14 cellular contexts compared by ENCODE assay signal in the genomic region with DNA sequence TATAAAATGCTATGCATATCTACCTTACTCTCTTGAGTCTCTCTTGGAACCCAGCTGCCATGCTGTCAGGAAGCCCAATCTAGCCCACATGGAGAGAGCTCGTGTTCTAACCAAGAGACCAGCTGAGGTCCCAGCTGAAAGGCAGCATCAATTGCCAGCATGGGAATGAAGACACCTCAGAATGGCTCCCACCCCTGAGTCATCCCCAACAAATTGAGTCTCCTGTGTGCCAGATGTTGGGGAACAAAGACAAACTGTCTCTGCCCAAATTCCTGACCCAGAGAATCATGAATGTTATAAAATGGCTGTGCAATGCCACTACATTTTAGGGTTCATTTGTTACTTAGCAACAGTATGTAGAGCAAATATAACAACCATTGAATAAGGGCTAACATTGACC.
"Had no signal": no experiment of that assay in that cellular context is flagged by ENCODE, and none has a peak within 500 bp of the region (broad histone marks: within the 10 kb centered on the region; RNA-seq: fewer than 3 reads in every experiment).

No MANE protein-coding gene starts in this region.

- H3K27me3 Mint-ChIP-seq: activated CD8-positive, alpha-beta memory T cell treated with anti-CD3 and anti-CD28 coated beads, Interleukin-2, amount 10 ng/mL, durations not matched to agents 7 days and 5 days; naive B cell had no signal

- H3K4me1 Mint-ChIP-seq: activated CD8-positive, alpha-beta memory T cell treated with anti-CD3 and anti-CD28 coated beads, Interleukin-2, amount 10 ng/mL, durations not matched to agents 7 days and 5 days; naive B cell had no signal

- H3K9me3 ChIP-seq: thoracic aorta had no signal

- H3K36me3 ChIP-seq: brain microvascular endothelial cell, stomach, thoracic aorta had no signal

- H3K9me3 Mint-ChIP-seq: activated naive CD4-positive, alpha-beta T cell treated with anti-CD3 and anti-CD28 coated beads, Interleukin-2, amount 50 U/mL, for 72 hours; activated T-cell treated with anti-CD3 and anti-CD28 coated beads, Interleukin-2, amount 50 U/mL, for 4 hours had no signal

- H3K36me3 Mint-ChIP-seq: activated CD8-positive, alpha-beta memory T cell treated with anti-CD3 and anti-CD28 coated beads, Interleukin-2, amount 10 ng/mL, durations not matched to agents 7 days and 5 days; activated naive CD4-positive, alpha-beta T cell treated with anti-CD3 and anti-CD28 coated beads, Interleukin-2, amount 50 U/mL, for 72 hours had no signal

- H3K27ac Mint-ChIP-seq: activated CD8-positive, alpha-beta memory T cell treated with anti-CD3 and anti-CD28 coated beads, Interleukin-2, amount 10 ng/mL, durations not matched to agents 7 days and 5 days; activated naive CD4-positive, alpha-beta T cell treated with anti-CD3 and anti-CD28 coated beads, Interleukin-2, amount 50 U/mL, for 72 hours; naive B cell had no signal

- H3K4me3 Mint-ChIP-seq: activated CD8-positive, alpha-beta memory T cell treated with anti-CD3 and anti-CD28 coated beads, Interleukin-2, amount 10 ng/mL, durations not matched to agents 7 days and 5 days; activated T-cell treated with anti-CD3 and anti-CD28 coated beads, Interleukin-2, amount 50 U/mL, for 4 hours; naive B cell had no signal

- H3K4me3 ChIP-seq: stomach, thoracic aorta had no signal

- H3K27me3 ChIP-seq: brain microvascular endothelial cell, stomach had no signal

- DNase-seq: activated CD4-positive, alpha-beta T cell treated with anti-CD3 and anti-CD28 coated beads for 1 hour; activated CD4-positive, alpha-beta T cell treated with anti-CD3 and anti-CD28 coated beads, Interleukin-2, amount 50 U/mL, for 48 hours; activated CD8-positive, alpha-beta memory T cell treated with anti-CD3 and anti-CD28 coated beads, Interleukin-2, amount 10 ng/mL, durations not matched to agents 7 days and 5 days; activated effector memory CD4-positive, alpha-beta T cell treated with anti-CD3 and anti-CD28 coated beads, Interleukin-2, amount 50 U/mL, for 16 hours; activated T-cell treated with anti-CD3 and anti-CD28 coated beads, Interleukin-2, amount 50 U/mL, for 4 hours; amniotic stem cell; brain microvascular endothelial cell; dermis blood vessel endothelial cell; hypothalamus; naive B cell; small intestine; stomach had no signal

- ATAC-seq: activated CD8-positive, alpha-beta memory T cell treated with anti-CD3 and anti-CD28 coated beads, Interleukin-2, amount 10 ng/mL, durations not matched to agents 7 days and 5 days; activated naive CD4-positive, alpha-beta T cell treated with anti-CD3 and anti-CD28 coated beads, Interleukin-2, amount 50 U/mL, for 72 hours; activated T-cell treated with anti-CD3 and anti-CD28 coated beads, Interleukin-2, amount 50 U/mL, for 4 hours had no signal
